24 cellular contexts compared by ENCODE assay signal in the genomic region with DNA sequence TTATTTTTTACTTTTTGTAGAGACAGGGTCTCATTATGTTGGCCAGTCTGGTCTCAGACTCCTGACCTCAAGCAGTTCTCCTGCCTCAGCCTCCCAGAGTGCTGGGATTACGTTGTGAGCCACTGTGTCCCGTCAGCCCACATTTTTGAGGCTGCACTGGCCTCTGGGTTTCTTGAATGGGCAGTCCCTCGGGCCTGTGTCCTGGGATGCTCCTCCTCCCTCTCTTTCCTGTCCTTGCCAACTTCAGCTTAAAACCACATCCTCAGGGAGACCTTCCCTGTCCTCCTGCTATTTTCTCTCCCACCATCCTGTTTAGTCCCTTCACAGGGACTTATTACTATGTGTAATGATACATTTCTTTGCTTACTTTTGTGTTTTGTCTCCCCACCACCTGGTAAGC. TPM values are rescaled to one million over a fixed set of nuclear protein-coding genes. Genes with fewer than 3 reads are reported as not detected.
DNase-seq lines count a peak whose midpoint lies in the region; ATAC-seq and TF ChIP-seq lines count a peak whose summit lies in the region.
"Had no signal": no experiment of that assay in that cellular context is flagged by ENCODE, and none has a peak within 500 bp of the region (broad histone marks: within the 10 kb centered on the region; RNA-seq: fewer than 3 reads in every experiment).

No MANE protein-coding gene starts in this region.

- H3K36me3 Mint-ChIP-seq in GM23338 (ENCODE audit: low read depth) (no peaks in the 10 kb centered on the region), endothelial cell (ENCODE audit: low read depth, unreplicated experiment) (peaks cover 3% of the 10 kb centered on the region)
- H3K36me3 Mint-ChIP-seq: natural killer cell had no signal

- H3F3A ChIP-seq in GM23338 (replicated peaks; ENCODE audit: low read depth) = no peaks in the 10 kb centered on the region
- peaks cover 5% of the 10 kb centered on the region for H3F3A ChIP-seq in smooth muscle cell (ENCODE audit: low read depth)

- H3K9me3 Mint-ChIP-seq in GM23338 = no peaks in the 10 kb centered on the region; the same call in 2 of the 3 replicates
- H3K9me3 Mint-ChIP-seq in endothelial cell (ENCODE audit: unreplicated experiment) = no peaks in the 10 kb centered on the region
- H3K9me3 Mint-ChIP-seq: natural killer cell; T-helper 1 cell treated with Interleukin-12 subunit alpha and Interleukin-12 subunit beta and Interleukin-4 antibody, amounts not matched to agents 30 μg/mL and 1 μg/mL, for 36 hours had no signal

- CTCF ChIA-PET in Panc1 (lab: Charles Lee) = no interaction called here

- H3K27me3 Mint-ChIP-seq in GM23338 (ENCODE audit: insufficient read depth, low read depth, poor library complexity) = peaks cover 5% of the 10 kb centered on the region
- H3K27me3 Mint-ChIP-seq in endothelial cell (ENCODE audit: unreplicated experiment) = peaks cover 9% of the 10 kb centered on the region

- TF ChIP-seq CTCF in GM23338 (conservative IDR thresholded peaks at IDR 0.05; ENCODE audit: low read depth in 2 of 2) = no peak
- TF ChIP-seq CTCF in Panc1 (IDR thresholded peaks at IDR 0.05) = no peak
- no peak for TF ChIP-seq CTCF in endothelial cell (IDR thresholded peaks at IDR 0.05; ENCODE audit: unreplicated experiment)
- no peak for TF ChIP-seq CTCF in smooth muscle cell (IDR thresholded peaks at IDR 0.05; ENCODE audit: borderline replicate concordance, insufficient read depth, poor library complexity, severe bottlenecking)
- TF ChIP-seq CTCF in Peyer's patch (IDR thresholded peaks at IDR 0.05) = no peak

- H3K9me3 ChIP-seq in Panc1 (ENCODE audit: control insufficient read depth, insufficient read depth, low read depth, low read length) = no peaks in the 10 kb centered on the region; the same call in 1 of the 2 replicates
- H3K9me3 ChIP-seq in smooth muscle cell (replicated peaks; ENCODE audit: low read depth) = no peaks in the 10 kb centered on the region
- no peaks in the 10 kb centered on the region for H3K9me3 ChIP-seq in Peyer's patch
- H3K9me3 ChIP-seq: BE2C, psoas muscle had no signal

- H3K36me3 ChIP-seq in GM23338 (ENCODE audit: insufficient read depth) = no peaks in the 10 kb centered on the region
- H3K36me3 ChIP-seq in Panc1 (ENCODE audit: control insufficient read depth, insufficient read depth, low read length) = no peaks in the 10 kb centered on the region
- no peaks in the 10 kb centered on the region for H3K36me3 ChIP-seq in smooth muscle cell (ENCODE audit: low read depth)
- no peaks in the 10 kb centered on the region for H3K36me3 ChIP-seq in Peyer's patch
- H3K36me3 ChIP-seq: BE2C had no signal

- in situ Hi-C loops in Panc1 (cut with HindIII; ENCODE audit: low pct_unique_long_range_greater_than_20kb, low sequenced_read_pairs) = no loop called here

- BruUV-seq in Panc1 (replicated peaks; lab: Mats Ljungman, UMichigan) = no TSS peak

- TF ChIP-seq POLR2A in Peyer's patch (IDR thresholded peaks at IDR 0.05) = no peak

- H3K4me1 Mint-ChIP-seq in GM23338 (peaks cover 15% of the 10 kb centered on the region; the same call in 2 of the 3 replicates), endothelial cell (ENCODE audit: unreplicated experiment) (peaks cover 17% of the 10 kb centered on the region)

- 49% methylated on average over 3 of the region's 3 CpGs for WGBS in smooth muscle cell (ENCODE audit: low lambda C conversion rate)

- H3K9ac ChIP-seq in smooth muscle cell (ENCODE audit: low read depth) = no peak overlapping the region

- H3K27ac Mint-ChIP-seq in GM23338 (no peak overlapping the region), endothelial cell (ENCODE audit: unreplicated experiment) (peak overlapping the region; percentile 0)
- H3K27ac Mint-ChIP-seq: T-helper 1 cell treated with Interleukin-12 subunit alpha and Interleukin-12 subunit beta and Interleukin-4 antibody, amounts not matched to agents 30 μg/mL and 1 μg/mL, for 36 hours had no signal

- H3K9me2 ChIP-seq in GM23338 (ENCODE audit: insufficient read depth) = no peaks in the 10 kb centered on the region

- DNase-seq in GM23338 (ENCODE audit: low spot score) (no peak), Panc1 (ENCODE audit: low read depth, low spot score) (no peak), endothelial cell (ENCODE audit: low spot score) (no peak), smooth muscle cell (lab: John Stamatoyannopoulos, UW; ENCODE audit: unreplicated experiment) (no peak), Peyer's patch (no peak)
- DNase-seq: activated CD4-positive, alpha-beta T cell treated with anti-CD3 and anti-CD28 coated beads, Interleukin-2, amount 50 U/mL, for 48 hours; activated gamma-delta T cell treated with Interleukin-2 at 50 U/mL for 16 hours; amniotic stem cell; BE2C; Calu3; caudate nucleus; MM.1S; natural killer cell; NCI-H1436 treated with DMSO at 0.1 percent for 48 hours; NCI-H2171; NCI-H526 treated with DMSO at 0.1 percent for 48 hours; psoas muscle; SIG-M5; trophoblast cell had no signal

- POLR2A ChIA-PET in Panc1 (lab: Charles Lee) = no interaction called here

- H3K4me3 Mint-ChIP-seq in GM23338 (no peak overlapping the region), endothelial cell (ENCODE audit: unreplicated experiment) (no peak overlapping the region)
- H3K4me3 Mint-ChIP-seq: natural killer cell; T-helper 1 cell treated with Interleukin-12 subunit alpha and Interleukin-12 subunit beta and Interleukin-4 antibody, amounts not matched to agents 30 μg/mL and 1 μg/mL, for 36 hours had no signal

- H3K79me2 ChIP-seq in GM23338 (replicated peaks; ENCODE audit: insufficient read depth) (no peaks in the 10 kb centered on the region), smooth muscle cell (ENCODE audit: low read depth) (no peaks in the 10 kb centered on the region)

- H2AFZ ChIP-seq in GM23338 = peak overlapping the region; percentile 93
- H2AFZ ChIP-seq in smooth muscle cell (ENCODE audit: low read depth) = peak overlapping the region; percentile 21

- H3K4me2 ChIP-seq in GM23338 (no peak overlapping the region), smooth muscle cell (no peak overlapping the region)

- H4K20me1 ChIP-seq in GM23338 (replicated peaks; ENCODE audit: insufficient read depth) (no peaks in the 10 kb centered on the region), smooth muscle cell (ENCODE audit: low read depth) (no peaks in the 10 kb centered on the region)

- no peaks in the 10 kb centered on the region for H3K27me3 ChIP-seq in GM23338 (ENCODE audit: insufficient read depth)
- no peaks in the 10 kb centered on the region for H3K27me3 ChIP-seq in Panc1 (ENCODE audit: control insufficient read depth, insufficient read depth, low read length)
- H3K27me3 ChIP-seq in smooth muscle cell (ENCODE audit: low read depth) = no peaks in the 10 kb centered on the region
- no peaks in the 10 kb centered on the region for H3K27me3 ChIP-seq in Peyer's patch
- H3K27me3 ChIP-seq: BE2C had no signal

- intact Hi-C loops in Panc1 (cut with micrococcal nuclease; ENCODE audit: unreplicated experiment) = no loop called here

- ATAC-seq in GM23338 (no peak), Panc1 (no peak), HG03159 (IDR thresholded peaks at IDR 0.05; ENCODE audit: unreplicated experiment) (no peak), HG03342 (IDR thresholded peaks at IDR 0.05; ENCODE audit: unreplicated experiment) (no peak)
- ATAC-seq: HCT116, HepG2, natural killer cell, psoas muscle had no signal

- H3K4me3 ChIP-seq in GM23338 = no peak overlapping the region
- H3K4me3 ChIP-seq in Panc1 (ENCODE audit: low read depth in 2 of 2, low read length in 2 of 2) = no peak overlapping the region
- no peak overlapping the region for H3K4me3 ChIP-seq in smooth muscle cell
- H3K4me3 ChIP-seq in Peyer's patch = no peak overlapping the region
- H3K4me3 ChIP-seq: psoas muscle had no signal

- no peaks in the 10 kb centered on the region; the same call in 1 of the 2 replicates for H3K4me1 ChIP-seq in GM23338 (ENCODE audit: insufficient read depth)
- H3K4me1 ChIP-seq in Panc1 (ENCODE audit: control insufficient read depth, insufficient read depth, low read length) = peaks cover 36% of the 10 kb centered on the region
- no peaks in the 10 kb centered on the region for H3K4me1 ChIP-seq in smooth muscle cell (ENCODE audit: low read depth)
- H3K4me1 ChIP-seq in Peyer's patch = peaks cover 0 to 9% (median 0%) of the 10 kb centered on the region in 4 donors
- H3K4me1 ChIP-seq: psoas muscle had no signal

- H3K27ac ChIP-seq in GM23338 (ENCODE audit: low read depth) = no peak overlapping the region
- peak overlapping the region; percentile 75; the same call in 1 of the 2 replicates for H3K27ac ChIP-seq in Panc1 (ENCODE audit: low read length)
- H3K27ac ChIP-seq in smooth muscle cell (ENCODE audit: low read depth) = no peak overlapping the region
- H3K27ac ChIP-seq in Peyer's patch = no peak overlapping the region
- H3K27ac ChIP-seq: psoas muscle had no signal

TF ChIP-seq in GM23338, 12 proteins besides CTCF, POLR2A, EP300 and RAD21 (continues in another document):
- TF ChIP-seq POLR2AphosphoS5 (IDR thresholded peaks at IDR 0.05; ENCODE audit: low read depth) (no peak), EZH2phosphoT487 (IDR thresholded peaks at IDR 0.05; ENCODE audit: unreplicated experiment) (no peak)

RNA-seq across cellular contexts. Expression of gene LYST, which starts 31.4 kb away (rescaled TPM):
- 0.16 and 1.0 TPM in 2 replicates for total RNA-seq in GM23338 (2014; rRNA removed; shearing (Covaris generic))
- 0.14 and 0.21 TPM in 2 replicates for polyA plus RNA-seq in GM23338 (2016; fragmentation: Nextera tagmentation; extraction: Ambion mirVana)
- total RNA-seq in Panc1 (2021; ENCODE audit: unreplicated experiment) = 75.2 TPM
- polyA plus RNA-seq in Panc1 (2012; ENCODE audit: insufficient read length) = 19.4 TPM
- 7.4 TPM for total RNA-seq in endothelial cell (ENCODE audit: unreplicated experiment)
- total RNA-seq in smooth muscle cell = 13.5 and 18.8 TPM in 2 replicates
- 2.2 and 4.5 TPM in 2 replicates for polyA plus RNA-seq in smooth muscle cell
- 10 to 100 TPM; 27.8 to 68.5 (median 35.5) TPM for total RNA-seq in Peyer's patch
